In genomic region chr17:76063880-76064546, GRCh38 we compare ENCODE assay signal across 15 cellular contexts. TPM values are rescaled to one million over a fixed set of nuclear protein-coding genes. Genes with fewer than 3 reads are reported as not detected.
A peak's percentile ranks its signal among the peaks of the same experiment; 100 is the strongest.
DNase-seq lines count a peak whose midpoint lies in the region; ATAC-seq and TF ChIP-seq lines count a peak whose summit lies in the region.
"Had no signal": no experiment of that assay in that cellular context is flagged by ENCODE, and none has a peak within 500 bp of the region (broad histone marks: within the 10 kb centered on the region; RNA-seq: fewer than 3 reads in every experiment).

No MANE protein-coding gene starts in this region.

- peak overlapping the region; percentile 47 for H3K27ac ChIP-seq in CD4-positive, alpha-beta memory T cell (ENCODE audit: low read depth, low read length)
- peak overlapping the region; percentile 58 for H3K27ac ChIP-seq in OCI-LY1 (ENCODE audit: low read depth, low read length, poor library complexity, severe bottlenecking)
- H3K27ac ChIP-seq in naive thymus-derived CD4-positive, alpha-beta T cell (ENCODE audit: low read depth, low read length): peak overlapping the region; percentile 52
- H3K27ac ChIP-seq: BLaER1 treated with 17β-estradiol and CSF1 and Interleukin-3, amounts not matched to agents 10 nM and 100 nM; esophagus squamous epithelium; HL-60 had no signal

- POLR2A ChIA-PET in CD4-positive, alpha-beta memory T cell (lab: Charles Lee; ENCODE audit: partially characterized antibody): interaction anchor here (0.6 to 2.1 kb wide), 11 partner anchors 7 to 211 kb away, joined by 3 to 7 read pairs (median 4); partner anchors contain the start of genes EXOC7, SRP68 and ZACN
- POLR2A ChIA-PET in naive thymus-derived CD4-positive, alpha-beta T cell (lab: Charles Lee): interaction anchor here (0.5 to 2.3 kb wide), 10 partner anchors 7 to 355 kb away, joined by 3 to 9 read pairs (median 3); partner anchors contain the start of genes EXOC7 and MRPL38

- no peaks in the 10 kb centered on the region for H3K79me2 ChIP-seq in OCI-LY1 (ENCODE audit: insufficient read depth, low read length)

- no peak for TF ChIP-seq CTCF in OCI-LY1 (IDR thresholded peaks at IDR 0.05; ENCODE audit: low read length)

- H3K9me3 Mint-ChIP-seq in CD4-positive, alpha-beta memory T cell: no peaks in the 10 kb centered on the region
- H3K9me3 Mint-ChIP-seq in activated T-cell treated with anti-CD3 and anti-CD28 coated beads, Interleukin-2, amount 50 U/mL, for 72 hours: no peaks in the 10 kb centered on the region
- no peaks in the 10 kb centered on the region for H3K9me3 Mint-ChIP-seq in naive thymus-derived CD4-positive, alpha-beta T cell
- H3K9me3 Mint-ChIP-seq in immature natural killer cell: no peaks in the 10 kb centered on the region

- no peaks in the 10 kb centered on the region for H3K9me2 ChIP-seq in OCI-LY1 (ENCODE audit: low read depth, low read length)

- no peaks in the 10 kb centered on the region for H3K27me3 ChIP-seq in CD4-positive, alpha-beta memory T cell (ENCODE audit: insufficient read depth, low read length)
- H3K27me3 ChIP-seq in OCI-LY1 (ENCODE audit: insufficient read depth, low read length): no peaks in the 10 kb centered on the region
- no peaks in the 10 kb centered on the region for H3K27me3 ChIP-seq in naive thymus-derived CD4-positive, alpha-beta T cell (ENCODE audit: control insufficient read depth in 2 of 2, insufficient read depth in 2 of 2, low read length in 2 of 2)
- H3K27me3 ChIP-seq: BLaER1 treated with 17β-estradiol and CSF1 and Interleukin-3, amounts not matched to agents 10 nM and 100 nM; esophagus squamous epithelium had no signal

- DNase-seq in CD4-positive, alpha-beta memory T cell: peak; percentile 50 to 78 (median 61)
- peak; percentile 58 for DNase-seq in activated T-cell treated with anti-CD3 and anti-CD28 coated beads, Interleukin-2, amount 50 U/mL, for 72 hours
- peak in 7 of 9 donors; percentile 28 to 76 (median 44) for DNase-seq in naive thymus-derived CD4-positive, alpha-beta T cell
- DNase-seq in DMS 273 treated with DMSO at 0.1 percent for 48 hours (lab: John Stamatoyannopoulos, UW): no peak
- no peak for DNase-seq in cerebellum (ENCODE audit: low spot score)
- DNase-seq in SW 1271 (lab: John Stamatoyannopoulos, UW): no peak
- no peak for DNase-seq in immature natural killer cell
- DNase-seq: esophagus squamous epithelium, GDM1, OCI-M1 had no signal

- peak overlapping the region; percentile 44; the same call in 1 of the 2 replicates for H3K4me2 ChIP-seq in OCI-LY1 (ENCODE audit: low read length)
- H3K4me2 ChIP-seq: BLaER1 treated with 17β-estradiol and CSF1 and Interleukin-3, amounts not matched to agents 10 nM and 100 nM had no signal

- H3F3A ChIP-seq in OCI-LY1 (ENCODE audit: insufficient read depth, low read length): no peaks in the 10 kb centered on the region

- CTCF ChIA-PET in CD4-positive, alpha-beta memory T cell (lab: Charles Lee; ENCODE audit: partially characterized antibody): interaction anchor here (0.6 to 4.7 kb wide), 16 partner anchors 11 to 1574 kb away, joined by 3 to 25 read pairs (median 3); partner anchors contain the start of gene EXOC7
- CTCF ChIA-PET in naive thymus-derived CD4-positive, alpha-beta T cell (lab: Charles Lee): interaction anchor here (0.5 to 3.0 kb wide), 6 partner anchors 13 to 294 kb away, joined by 3 to 19 read pairs (median 4); no protein-coding TSS in a partner anchor

- no peak overlapping the region for H2AFZ ChIP-seq in OCI-LY1 (ENCODE audit: low read length)

- peak overlapping the region; percentile 92 to 98 (median 97) for H3K27ac Mint-ChIP-seq in CD4-positive, alpha-beta memory T cell
- peak overlapping the region; percentile 49 for H3K27ac Mint-ChIP-seq in activated T-cell treated with anti-CD3 and anti-CD28 coated beads, Interleukin-2, amount 50 U/mL, for 72 hours
- H3K27ac Mint-ChIP-seq in naive thymus-derived CD4-positive, alpha-beta T cell: peak overlapping the region; percentile 82 to 97 (median 91)
- peak overlapping the region in 1 of 6 donors; percentile 32 for H3K27ac Mint-ChIP-seq in immature natural killer cell

- ATAC-seq in activated T-cell treated with anti-CD3 and anti-CD28 coated beads, Interleukin-2, amount 50 U/mL, for 72 hours (replicated peaks in 1 of 2): peak; percentile 78 to 86
- ATAC-seq in naive thymus-derived CD4-positive, alpha-beta T cell: peak; percentile 95

- H4K20me1 ChIP-seq in OCI-LY1 (ENCODE audit: insufficient read depth, low read length): no peaks in the 10 kb centered on the region

- H3K27me3 Mint-ChIP-seq in CD4-positive, alpha-beta memory T cell: no peaks in the 10 kb centered on the region
- H3K27me3 Mint-ChIP-seq in activated T-cell treated with anti-CD3 and anti-CD28 coated beads, Interleukin-2, amount 50 U/mL, for 72 hours (ENCODE audit: low read depth): no peaks in the 10 kb centered on the region
- no peaks in the 10 kb centered on the region for H3K27me3 Mint-ChIP-seq in naive thymus-derived CD4-positive, alpha-beta T cell
- H3K27me3 Mint-ChIP-seq in immature natural killer cell (ENCODE audit: low read depth in 3 of 3): no peaks in the 10 kb centered on the region

- H3K4me3 ChIP-seq in CD4-positive, alpha-beta memory T cell (ENCODE audit: low read length in 2 of 2): no peak overlapping the region
- no peak overlapping the region for H3K4me3 ChIP-seq in OCI-LY1 (ENCODE audit: low read depth, low read length, poor library complexity, severe bottlenecking)
- no peak overlapping the region for H3K4me3 ChIP-seq in naive thymus-derived CD4-positive, alpha-beta T cell (ENCODE audit: low read length)
- H3K4me3 ChIP-seq: BLaER1 treated with 17β-estradiol and CSF1 and Interleukin-3, amounts not matched to agents 10 nM and 100 nM; esophagus squamous epithelium had no signal

- peaks cover 16% of the 10 kb centered on the region for H3K4me1 ChIP-seq in CD4-positive, alpha-beta memory T cell (ENCODE audit: insufficient read depth, low read length)
- H3K4me1 ChIP-seq in OCI-LY1 (ENCODE audit: insufficient read depth, low read length, severe bottlenecking): peaks cover 14% of the 10 kb centered on the region
- no peaks in the 10 kb centered on the region for H3K4me1 ChIP-seq in naive thymus-derived CD4-positive, alpha-beta T cell (ENCODE audit: control insufficient read depth in 2 of 2, insufficient read depth in 2 of 2, low read length in 2 of 2)
- H3K4me1 ChIP-seq: BLaER1 treated with 17β-estradiol and CSF1 and Interleukin-3, amounts not matched to agents 10 nM and 100 nM had no signal

- H3K36me3 ChIP-seq in CD4-positive, alpha-beta memory T cell (ENCODE audit: insufficient read depth, low read length): peaks cover 71% of the 10 kb centered on the region
- H3K36me3 ChIP-seq in OCI-LY1 (ENCODE audit: insufficient read depth, low read length): peaks cover 77% of the 10 kb centered on the region
- H3K36me3 ChIP-seq in naive thymus-derived CD4-positive, alpha-beta T cell (ENCODE audit: control insufficient read depth in 2 of 3, insufficient read depth in 3 of 3, low read length in 3 of 3): peaks cover 17 to 86% (median 26%) of the 10 kb centered on the region in 3 experiments

- peaks cover 18 to 34% (median 22%) of the 10 kb centered on the region in 4 donors for H3K4me1 Mint-ChIP-seq in CD4-positive, alpha-beta memory T cell
- H3K4me1 Mint-ChIP-seq in activated T-cell treated with anti-CD3 and anti-CD28 coated beads, Interleukin-2, amount 50 U/mL, for 72 hours (ENCODE audit: low read depth): peaks cover 28% of the 10 kb centered on the region
- H3K4me1 Mint-ChIP-seq in naive thymus-derived CD4-positive, alpha-beta T cell: peaks cover 10 to 30% (median 17%) of the 10 kb centered on the region in 7 donors
- peaks cover 6% of the 10 kb centered on the region in 2 donors for H3K4me1 Mint-ChIP-seq in immature natural killer cell

- H3K9ac ChIP-seq in OCI-LY1 (ENCODE audit: low read length): peak overlapping the region; percentile 25; the same call in 1 of the 2 replicates
- H3K9ac ChIP-seq: BLaER1 treated with 17β-estradiol and CSF1 and Interleukin-3, amounts not matched to agents 10 nM and 100 nM had no signal

- H3K9me3 ChIP-seq in CD4-positive, alpha-beta memory T cell (ENCODE audit: control insufficient read depth in 1 of 2, low read length in 2 of 2): no peaks in the 10 kb centered on the region
- H3K9me3 ChIP-seq in OCI-LY1 (ENCODE audit: low read length): no peaks in the 10 kb centered on the region
- H3K9me3 ChIP-seq in naive thymus-derived CD4-positive, alpha-beta T cell (ENCODE audit: control insufficient read depth in 2 of 3, low read length in 3 of 3): no peaks in the 10 kb centered on the region
- H3K9me3 ChIP-seq: BLaER1 treated with 17β-estradiol and CSF1 and Interleukin-3, amounts not matched to agents 10 nM and 100 nM; esophagus squamous epithelium had no signal

- intact Hi-C loops in CD4-positive, alpha-beta memory T cell (cut with micrococcal nuclease): loop anchor here (2.0 kb wide), 1 partner anchor 15 kb away; no protein-coding TSS in a partner anchor
- intact Hi-C loops in naive thymus-derived CD4-positive, alpha-beta T cell (cut with micrococcal nuclease): no loop called here

- peaks cover 40 to 69% of the 10 kb centered on the region in 2 donors for H3K36me3 Mint-ChIP-seq in CD4-positive, alpha-beta memory T cell
- H3K36me3 Mint-ChIP-seq in activated T-cell treated with anti-CD3 and anti-CD28 coated beads, Interleukin-2, amount 50 U/mL, for 72 hours (ENCODE audit: insufficient read depth in 2 of 2): peaks cover 13 to 47% of the 10 kb centered on the region in 2 donors
- H3K36me3 Mint-ChIP-seq in naive thymus-derived CD4-positive, alpha-beta T cell: peaks cover 15 to 39% (median 37%) of the 10 kb centered on the region in 5 donors
- H3K36me3 Mint-ChIP-seq in immature natural killer cell: peaks cover 25 to 42% (median 27%) of the 10 kb centered on the region in 3 donors

- peak overlapping the region; percentile 69 to 92 (median 74) for H3K4me3 Mint-ChIP-seq in CD4-positive, alpha-beta memory T cell
- H3K4me3 Mint-ChIP-seq in activated T-cell treated with anti-CD3 and anti-CD28 coated beads, Interleukin-2, amount 50 U/mL, for 72 hours: peak overlapping the region; percentile 9 to 56
- peak overlapping the region; percentile 12 to 77 (median 68) for H3K4me3 Mint-ChIP-seq in naive thymus-derived CD4-positive, alpha-beta T cell
- H3K4me3 Mint-ChIP-seq in immature natural killer cell: peak overlapping the region in 1 of 5 donors; percentile 7

RNA-seq across cellular contexts. Expression of gene SRP68, which starts 8.3 kb away (rescaled TPM):
- total RNA-seq in CD4-positive, alpha-beta memory T cell: 10 to 100 TPM; 86.5 to 92.4 TPM
- polyA plus RNA-seq in CD4-positive, alpha-beta memory T cell: 10 to 100 TPM; 59.1 to 84.9 TPM
- total RNA-seq in activated T-cell treated with anti-CD3 and anti-CD28 coated beads, Interleukin-2, amount 50 U/mL, for 72 hours: 100 to 1,000 TPM; 138 to 144 TPM
- 100 to 1,000 TPM in 1 of 5 experiments, 10 to 100 TPM in 4; 70.8 to 105 (median 91.9) TPM for total RNA-seq in naive thymus-derived CD4-positive, alpha-beta T cell
- polyA plus RNA-seq in naive thymus-derived CD4-positive, alpha-beta T cell: 10 to 100 TPM; 69.6 to 94.0 TPM
- total RNA-seq in cerebellum: 21.5 TPM
- 10 to 100 TPM; 30.1 to 62.6 (median 61.0) TPM for polyA plus RNA-seq in immature natural killer cell

RNA-seq across cellular contexts. Expression of gene GALR2, which starts 10.6 kb away (rescaled TPM):
- not detected for total RNA-seq in CD4-positive, alpha-beta memory T cell
- under 1 TPM in 1 of 2 donors, not detected in 1; 0.37 TPM for polyA plus RNA-seq in CD4-positive, alpha-beta memory T cell
- 10 to 100 TPM in 1 of 2 donors, 1 to 10 TPM in 1; 9.5 to 10.6 TPM for total RNA-seq in activated T-cell treated with anti-CD3 and anti-CD28 coated beads, Interleukin-2, amount 50 U/mL, for 72 hours
- 1 to 10 TPM in 2 of 5 experiments, not detected in 3; 1.0 to 1.2 TPM for total RNA-seq in naive thymus-derived CD4-positive, alpha-beta T cell
- under 1 TPM in 1 of 2 donors, not detected in 1; 0.13 TPM for polyA plus RNA-seq in naive thymus-derived CD4-positive, alpha-beta T cell
- not detected for total RNA-seq in cerebellum
- polyA plus RNA-seq in immature natural killer cell: under 1 TPM in 1 of 3 donors, not detected in 2; 0.18 TPM
- total RNA-seq: osteocyte had no signal

RNA-seq across cellular contexts. Expression of gene ZACN, which starts 15.0 kb away (rescaled TPM):
- total RNA-seq in CD4-positive, alpha-beta memory T cell: under 1 TPM in 1 of 2 experiments, not detected in 1; 0.35 TPM
- polyA plus RNA-seq in CD4-positive, alpha-beta memory T cell: 1 to 10 TPM in 1 of 2 donors, not detected in 1; 1.0 TPM
- 10 to 100 TPM in 1 of 2 donors, 1 to 10 TPM in 1; 9.1 to 10.3 TPM for total RNA-seq in activated T-cell treated with anti-CD3 and anti-CD28 coated beads, Interleukin-2, amount 50 U/mL, for 72 hours
- total RNA-seq in naive thymus-derived CD4-positive, alpha-beta T cell: 1 to 10 TPM in 1 of 5 experiments, under 1 TPM in 3, not detected in 1; 0.24 to 1.1 (median 0.28) TPM
- polyA plus RNA-seq in naive thymus-derived CD4-positive, alpha-beta T cell: 1 to 10 TPM; 2.3 to 4.6 TPM
- total RNA-seq in cerebellum: not detected
- polyA plus RNA-seq in immature natural killer cell: under 1 TPM in 2 of 3 donors, not detected in 1; 0.59 to 0.60 TPM
- total RNA-seq: esophagus squamous epithelium, lung microvascular endothelial cell, osteocyte had no signal

RNA-seq across cellular contexts. Expression of gene EVPL, which starts 36.9 kb away (rescaled TPM):
- total RNA-seq in CD4-positive, alpha-beta memory T cell: not detected
- not detected for polyA plus RNA-seq in CD4-positive, alpha-beta memory T cell
- total RNA-seq in activated T-cell treated with anti-CD3 and anti-CD28 coated beads, Interleukin-2, amount 50 U/mL, for 72 hours: under 1 TPM; 0.09 to 0.19 TPM
- total RNA-seq in naive thymus-derived CD4-positive, alpha-beta T cell: 1 to 10 TPM in 2 of 5 experiments, under 1 TPM in 3; 0.07 to 2.7 (median 0.39) TPM
- under 1 TPM in 1 of 2 donors, not detected in 1; 0.08 TPM for polyA plus RNA-seq in naive thymus-derived CD4-positive, alpha-beta T cell
- not detected for total RNA-seq in cerebellum
- polyA plus RNA-seq in immature natural killer cell: not detected
- total RNA-seq: lung microvascular endothelial cell, osteocyte had no signal

RNA-seq across cellular contexts. Expression of gene EXOC7, which starts 39.6 kb away (rescaled TPM):
- 100 to 1,000 TPM; 183 to 184 TPM for total RNA-seq in CD4-positive, alpha-beta memory T cell
- 10 to 100 TPM; 36.2 to 66.9 TPM for polyA plus RNA-seq in CD4-positive, alpha-beta memory T cell
- 10 to 100 TPM; 66.7 to 77.8 TPM for total RNA-seq in activated T-cell treated with anti-CD3 and anti-CD28 coated beads, Interleukin-2, amount 50 U/mL, for 72 hours
- 100 to 1,000 TPM; 112 to 204 (median 160) TPM for total RNA-seq in naive thymus-derived CD4-positive, alpha-beta T cell
- polyA plus RNA-seq in naive thymus-derived CD4-positive, alpha-beta T cell: 10 to 100 TPM; 46.6 to 73.3 TPM
- total RNA-seq in cerebellum: 103 TPM
- 10 to 100 TPM; 37.2 to 78.9 (median 56.9) TPM for polyA plus RNA-seq in immature natural killer cell

Comparison
In these comparisons a context has a peak if more than half of its experiments do, and no peak if none do; other contexts are left out.
1. DNase-seq: peak in CD4-positive, alpha-beta memory T cell (5 of 5), activated T-cell treated with anti-CD3 and anti-CD28 coated beads, Interleukin-2, amount 50 U/mL, for 72 hours (2 of 2) and naive thymus-derived CD4-positive, alpha-beta T cell (7 of 9); none in DMS 273 treated with DMSO at 0.1 percent for 48 hours (single experiment), cerebellum (single experiment), SW 1271 (0 of 2) and immature natural killer cell (0 of 3).
2. RNA of gene ZACN, which starts 15.0 kb away (total RNA-seq): 9.1 to 10.3 TPM in activated T-cell treated with anti-CD3 and anti-CD28 coated beads, Interleukin-2, amount 50 U/mL, for 72 hours; 0.35 TPM in CD4-positive, alpha-beta memory T cell, 0.24 to 1.1 TPM in naive thymus-derived CD4-positive, alpha-beta T cell and not detected in cerebellum (single experiment); every median in the first group is over 4 times any median in the second.
3. Peak in every context shown above with its lines, with median percentiles within 50 percentile points of each other: H3K27ac ChIP-seq.